1 cellular context compared by ENCODE assay signal in genomic region chr20:37337208-37337955, GRCh38.
TF ChIP-seq lines count a peak whose summit lies in the region.

No MANE protein-coding gene starts in this region.

TF ChIP-seq in HepG2, 621 proteins besides CTCF, POLR2A, EP300 and RAD21 (continued from another document and continues in another):
- TF ChIP-seq PAXIP1 (CRISPR knock-in tag; conservative IDR thresholded peaks at IDR 0.05) (peak; percentile 89), MTF2 (CRISPR knock-in tag; IDR thresholded peaks at IDR 0.05; ENCODE audit: borderline replicate concordance) (no peak), HNRNPH1 (optimal IDR thresholded peaks at IDR 0.05; ENCODE audit: low read depth, low read length) (no peak), ZNF766 (CRISPR knock-in tag; IDR thresholded peaks at IDR 0.05; ENCODE audit: borderline replicate concordance) (no peak), GABPB1 (CRISPR knock-in tag; IDR thresholded peaks at IDR 0.05) (no peak; the same call in 1 of the 2 replicates), MATR3 (CRISPR knock-in tag; IDR thresholded peaks at IDR 0.05) (no peak), ZNF547 (CRISPR knock-in tag; IDR thresholded peaks at IDR 0.05) (peak; percentile 85), ZNF530 (CRISPR knock-in tag; IDR thresholded peaks at IDR 0.05; ENCODE audit: low read depth) (peak; percentile 69; the same call in 1 of the 2 replicates), PHB2 (IDR thresholded peaks at IDR 0.05; ENCODE audit: partially characterized antibody) (no peak), ZNF839 (CRISPR knock-in tag; IDR thresholded peaks at IDR 0.05; ENCODE audit: borderline replicate concordance) (no peak), MED13 (CRISPR knock-in tag; IDR thresholded peaks at IDR 0.05) (no peak), E2F5 (CRISPR knock-in tag; conservative IDR thresholded peaks at IDR 0.05) (no peak), RARG (CRISPR knock-in tag; IDR thresholded peaks at IDR 0.05; ENCODE audit: low read depth) (no peak), CC2D1A (CRISPR knock-in tag; IDR thresholded peaks at IDR 0.05) (no peak), KLF11 (CRISPR knock-in tag; IDR thresholded peaks at IDR 0.05) (no peak), YEATS4 (CRISPR knock-in tag; IDR thresholded peaks at IDR 0.05; ENCODE audit: borderline replicate concordance) (0 out of 2 replicates have a peak, but pooled peaks have one; percentile 26), POGK (CRISPR knock-in tag; conservative IDR thresholded peaks at IDR 0.05) (0 out of 2 replicates have a peak, but pooled peaks have one; percentile 45), ZNF788 (CRISPR knock-in tag; IDR thresholded peaks at IDR 0.05; ENCODE audit: borderline replicate concordance) (peak; percentile 56; the same call in 1 of the 2 replicates), NR1H2 (CRISPR knock-in tag; IDR thresholded peaks at IDR 0.05; ENCODE audit: borderline replicate concordance, low read depth) (no peak), ZGPAT (CRISPR knock-in tag; IDR thresholded peaks at IDR 0.05) (peak; percentile 46; the same call in 1 of the 2 replicates), ZBTB1 (CRISPR knock-in tag; IDR thresholded peaks at IDR 0.05; ENCODE audit: borderline replicate concordance) (no peak), ELF3 (CRISPR knock-in tag; IDR thresholded peaks at IDR 0.05) (peak; percentile 89), NR2F2 (IDR thresholded peaks at IDR 0.05; ENCODE audit: borderline replicate concordance, low read depth) (peak; percentile 81), ZNF720 (CRISPR knock-in tag; IDR thresholded peaks at IDR 0.05) (no peak), CBX2 (IDR thresholded peaks at IDR 0.05; ENCODE audit: low read depth, low read length) (no peak), CBX2 (CRISPR knock-in tag; IDR thresholded peaks at IDR 0.05; ENCODE audit: low read depth) (no peak), BRCA1 (CRISPR knock-in tag; IDR thresholded peaks at IDR 0.05) (no peak), ZNF761 (CRISPR knock-in tag; conservative IDR thresholded peaks at IDR 0.05) (no peak), ZNF772 (CRISPR knock-in tag; IDR thresholded peaks at IDR 0.05) (peak; percentile 76; the same call in 1 of the 2 replicates), ZNF292 (CRISPR knock-in tag; IDR thresholded peaks at IDR 0.05; ENCODE audit: borderline replicate concordance, low read depth) (peak; percentile 58; the same call in 1 of the 2 replicates), TCF12 (IDR thresholded peaks at IDR 0.05) (no peak), TCF12 (CRISPR knock-in tag; IDR thresholded peaks at IDR 0.05) (peak; percentile 66; the same call in 1 of the 2 replicates), RXRB (CRISPR knock-in tag; IDR thresholded peaks at IDR 0.05; ENCODE audit: borderline replicate concordance) (peak; percentile 79; the same call in 1 of the 2 replicates), ATF7 (IDR thresholded peaks at IDR 0.05) (no peak), ATF7 (CRISPR knock-in tag; IDR thresholded peaks at IDR 0.05) (no peak), THAP11 (CRISPR knock-in tag; IDR thresholded peaks at IDR 0.05) (peak; percentile 57), MLXIP (CRISPR knock-in tag; IDR thresholded peaks at IDR 0.05; ENCODE audit: borderline replicate concordance) (no peak), ZXDC (CRISPR knock-in tag; IDR thresholded peaks at IDR 0.05) (no peak), ZNF124 (CRISPR knock-in tag; IDR thresholded peaks at IDR 0.05) (peak; percentile 40; the same call in 1 of the 2 replicates), XRCC5 (optimal IDR thresholded peaks at IDR 0.05; ENCODE audit: low read length) (peak; percentile 15), RFX3 (CRISPR knock-in tag; IDR thresholded peaks at IDR 0.05) (peak; percentile 61), SRSF4 (IDR thresholded peaks at IDR 0.05; ENCODE audit: low read depth, low read length, poor library complexity, severe bottlenecking) (no peak), MAFF (IDR thresholded peaks at IDR 0.05; ENCODE audit: low read depth, low read length) (no peak), RFXAP (CRISPR knock-in tag; IDR thresholded peaks at IDR 0.05; ENCODE audit: borderline replicate concordance) (0 out of 2 replicates have a peak, but pooled peaks have one; percentile 36), ZMAT3 (CRISPR knock-in tag; conservative IDR thresholded peaks at IDR 0.05) (no peak), SALL1 (CRISPR knock-in tag; IDR thresholded peaks at IDR 0.05) (peak; percentile 89), ZNF710 (CRISPR knock-in tag; IDR thresholded peaks at IDR 0.05; ENCODE audit: borderline replicate concordance) (no peak; the same call in 1 of the 2 replicates), ZNF746 (CRISPR knock-in tag; IDR thresholded peaks at IDR 0.05) (no peak), ATF2 (CRISPR knock-in tag; IDR thresholded peaks at IDR 0.05) (peak; percentile 40; the same call in 1 of the 2 replicates), KLF12 (CRISPR knock-in tag; IDR thresholded peaks at IDR 0.05; ENCODE audit: borderline replicate concordance) (no peak), ZBTB25 (CRISPR knock-in tag; IDR thresholded peaks at IDR 0.05) (no peak)
